ENCODE assay signal across 13 cellular contexts in the genomic region with DNA sequence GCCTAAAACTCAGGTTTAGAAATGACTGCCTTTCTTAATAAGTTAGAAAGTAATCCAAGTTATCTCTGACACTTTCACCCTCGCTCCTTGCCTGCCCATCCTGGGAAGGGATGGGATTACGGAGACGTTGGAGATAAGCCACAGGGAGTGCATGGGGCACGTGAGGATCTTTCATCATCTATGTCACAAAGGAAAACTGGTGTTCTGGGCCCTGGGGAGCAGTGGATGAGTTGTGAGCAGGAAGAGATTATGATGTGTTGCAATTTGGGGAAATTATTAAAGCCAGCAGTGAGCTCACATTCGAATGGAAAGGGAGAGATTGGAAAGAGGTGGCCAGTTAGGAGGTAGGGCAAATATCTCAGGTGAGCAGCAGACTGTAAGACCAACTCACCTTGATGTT. TPM values are rescaled to one million over a fixed set of nuclear protein-coding genes. Genes with fewer than 3 reads are reported as not detected.
A peak's percentile ranks its signal among the peaks of the same experiment; 100 is the strongest.
DNase-seq lines count a peak whose midpoint lies in the region; ATAC-seq and TF ChIP-seq lines count a peak whose summit lies in the region.
"Had no signal": no experiment of that assay in that cellular context is flagged by ENCODE, and none has a peak within 500 bp of the region (broad histone marks: within the 10 kb centered on the region; RNA-seq: fewer than 3 reads in every experiment).

No MANE protein-coding gene starts in this region.

- no peak overlapping the region for H3K4me3 Mint-ChIP-seq in activated CD4-positive, alpha-beta memory T cell treated with anti-CD3 and anti-CD28 coated beads, Interleukin-2, amount 10 ng/mL, durations not matched to agents 7 days and 5 days
- no peak overlapping the region for H3K4me3 Mint-ChIP-seq in activated naive CD4-positive, alpha-beta T cell treated with anti-CD3 and anti-CD28 coated beads, Interleukin-2, amount 10 ng/mL, durations not matched to agents 7 days and 5 days
- H3K4me3 Mint-ChIP-seq: activated CD4-positive, alpha-beta T cell treated with anti-CD3 and anti-CD28 coated beads for 36 hours; neural crest cell had no signal

- no peaks in the 10 kb centered on the region for H3K36me3 Mint-ChIP-seq in activated CD4-positive, alpha-beta memory T cell treated with anti-CD3 and anti-CD28 coated beads, Interleukin-2, amount 10 ng/mL, durations not matched to agents 7 days and 5 days (ENCODE audit: low read depth)
- H3K36me3 Mint-ChIP-seq in activated naive CD4-positive, alpha-beta T cell treated with anti-CD3 and anti-CD28 coated beads, Interleukin-2, amount 10 ng/mL, durations not matched to agents 7 days and 5 days = no peaks in the 10 kb centered on the region

- H3K4me1 Mint-ChIP-seq in activated CD4-positive, alpha-beta memory T cell treated with anti-CD3 and anti-CD28 coated beads, Interleukin-2, amount 10 ng/mL, durations not matched to agents 7 days and 5 days = no peaks in the 10 kb centered on the region
- H3K4me1 Mint-ChIP-seq in activated naive CD4-positive, alpha-beta T cell treated with anti-CD3 and anti-CD28 coated beads, Interleukin-2, amount 10 ng/mL, durations not matched to agents 7 days and 5 days = no peaks in the 10 kb centered on the region

- H3K9me3 ChIP-seq in lung (ENCODE audit: control insufficient read depth in 2 of 2, insufficient read depth in 1 of 2, low read length in 1 of 2) = no peaks in the 10 kb centered on the region
- no peaks in the 10 kb centered on the region for H3K9me3 ChIP-seq in aorta (ENCODE audit: control insufficient read depth, low read length)
- H3K9me3 ChIP-seq: body of pancreas had no signal

- H3K4me1 ChIP-seq in lung (ENCODE audit: control insufficient read depth in 2 of 2, insufficient read depth in 2 of 2, low read length in 2 of 2) (peaks cover 19 to 41% of the 10 kb centered on the region in 2 donors), aorta (ENCODE audit: control insufficient read depth in 1 of 2, insufficient read depth in 2 of 2, low read length in 2 of 2) (peaks cover 1 to 2% of the 10 kb centered on the region in 2 donors)
- H3K4me1 ChIP-seq: body of pancreas had no signal

- no peak for DNase-seq in Right ventricle myocardium inferior (ENCODE audit: missing footprints)
- no peak for DNase-seq in cardiac septum (ENCODE audit: low spot score)
- DNase-seq in fibroblast of mammary gland (ENCODE audit: low read depth) = peak; percentile 81
- no peak for DNase-seq in lung (ENCODE audit: low spot score)
- no peak for DNase-seq in aorta
- DNase-seq in activated CD4-positive, alpha-beta memory T cell treated with anti-CD3 and anti-CD28 coated beads, Interleukin-2, amount 10 ng/mL, durations not matched to agents 7 days and 5 days = no peak
- DNase-seq in activated naive CD4-positive, alpha-beta T cell treated with anti-CD3 and anti-CD28 coated beads, Interleukin-2, amount 10 ng/mL, durations not matched to agents 7 days and 5 days = no peak
- DNase-seq: activated CD4-positive, alpha-beta T cell treated with anti-CD3 and anti-CD28 coated beads for 36 hours; NCI-H2107; T-helper 1 cell had no signal

- no peak overlapping the region for H3K4me3 ChIP-seq in fibroblast of mammary gland (ENCODE audit: control insufficient read depth, low read depth, low read length)
- H3K4me3 ChIP-seq in lung = no peak overlapping the region
- no peak overlapping the region for H3K4me3 ChIP-seq in aorta (ENCODE audit: low read length in 2 of 2)
- H3K4me3 ChIP-seq: body of pancreas had no signal

- H3K9me3 Mint-ChIP-seq in activated CD4-positive, alpha-beta memory T cell treated with anti-CD3 and anti-CD28 coated beads, Interleukin-2, amount 10 ng/mL, durations not matched to agents 7 days and 5 days = no peaks in the 10 kb centered on the region
- no peaks in the 10 kb centered on the region for H3K9me3 Mint-ChIP-seq in activated naive CD4-positive, alpha-beta T cell treated with anti-CD3 and anti-CD28 coated beads, Interleukin-2, amount 10 ng/mL, durations not matched to agents 7 days and 5 days
- H3K9me3 Mint-ChIP-seq: neural crest cell had no signal

- POLR2A ChIA-PET in activated CD4-positive, alpha-beta memory T cell treated with anti-CD3 and anti-CD28 coated beads, Interleukin-2, amount 10 ng/mL, durations not matched to agents 7 days and 5 days (lab: Charles Lee) = no interaction called here

- no peak overlapping the region for H3K27ac Mint-ChIP-seq in activated CD4-positive, alpha-beta memory T cell treated with anti-CD3 and anti-CD28 coated beads, Interleukin-2, amount 10 ng/mL, durations not matched to agents 7 days and 5 days
- H3K27ac Mint-ChIP-seq in activated naive CD4-positive, alpha-beta T cell treated with anti-CD3 and anti-CD28 coated beads, Interleukin-2, amount 10 ng/mL, durations not matched to agents 7 days and 5 days = no peak overlapping the region
- H3K27ac Mint-ChIP-seq: activated CD4-positive, alpha-beta T cell treated with anti-CD3 and anti-CD28 coated beads for 36 hours had no signal

- intact Hi-C loops in Right ventricle myocardium inferior (cut with DNase I) = no loop called here
- intact Hi-C loops in cardiac septum (cut with DNase I) = no loop called here
- intact Hi-C loops in aorta (cut with DNase I) = no loop called here

- CTCF ChIA-PET in activated CD4-positive, alpha-beta memory T cell treated with anti-CD3 and anti-CD28 coated beads, Interleukin-2, amount 10 ng/mL, durations not matched to agents 7 days and 5 days (lab: Charles Lee) = interaction anchor here (1.5 kb wide), 1 partner anchor 16 kb away, joined by 4 read pairs; no protein-coding TSS in a partner anchor
- CTCF ChIA-PET in activated naive CD4-positive, alpha-beta T cell treated with anti-CD3 and anti-CD28 coated beads, Interleukin-2, amount 10 ng/mL, durations not matched to agents 7 days and 5 days (lab: Charles Lee) = no interaction called here

- peak; percentile 38 for ATAC-seq in Right ventricle myocardium inferior
- no peak for ATAC-seq in lung (ENCODE audit: insufficient read depth, low FRiP score)
- peak; percentile 51 for ATAC-seq in aorta (ENCODE audit: low FRiP score)
- ATAC-seq in GM21786 (IDR thresholded peaks at IDR 0.05; ENCODE audit: unreplicated experiment) = no peak
- ATAC-seq: body of pancreas had no signal

- peaks cover 11% of the 10 kb centered on the region for H3K27me3 Mint-ChIP-seq in activated CD4-positive, alpha-beta memory T cell treated with anti-CD3 and anti-CD28 coated beads, Interleukin-2, amount 10 ng/mL, durations not matched to agents 7 days and 5 days
- H3K27me3 Mint-ChIP-seq in activated naive CD4-positive, alpha-beta T cell treated with anti-CD3 and anti-CD28 coated beads, Interleukin-2, amount 10 ng/mL, durations not matched to agents 7 days and 5 days = peaks cover 13% of the 10 kb centered on the region

- peak overlapping the region; percentile 32 to 81 for H3K27ac ChIP-seq in lung (ENCODE audit: low read depth in 1 of 2, low read length in 1 of 2)
- H3K27ac ChIP-seq in aorta (ENCODE audit: low read depth in 1 of 2, low read length in 2 of 2) = no peak overlapping the region
- H3K27ac ChIP-seq: body of pancreas had no signal

- H3K27me3 ChIP-seq in lung (ENCODE audit: control insufficient read depth, insufficient read depth) (no peaks in the 10 kb centered on the region), aorta (ENCODE audit: control insufficient read depth in 1 of 2, insufficient read depth in 2 of 2, low read length in 1 of 2) (no peaks in the 10 kb centered on the region)
- H3K27me3 ChIP-seq: body of pancreas had no signal

- TF ChIP-seq CTCF in fibroblast of mammary gland (conservative IDR thresholded peaks at IDR 0.05; ENCODE audit: control insufficient read depth, insufficient read depth, low read depth, low read length) = no peak
- no peak for TF ChIP-seq CTCF in lung (IDR thresholded peaks at IDR 0.05; ENCODE audit: control extremely low read depth, extremely low read depth)

- 26 to 35% methylated on average over 5 of the region's 5 CpGs for WGBS in lung, 2 donors
- 69 to 77% methylated on average over 5 of the region's 5 CpGs for WGBS in aorta, 2 donors

- H3K36me3 ChIP-seq in lung (ENCODE audit: control insufficient read depth in 2 of 2, insufficient read depth in 2 of 2, low read length in 2 of 2) (no peaks in the 10 kb centered on the region), aorta (ENCODE audit: control insufficient read depth in 1 of 2, insufficient read depth in 2 of 2, low read length in 1 of 2) (no peaks in the 10 kb centered on the region)

RNA-seq across cellular contexts. Expression of a gene that starts 12.8 kb away (rescaled TPM):
- total RNA-seq in Right ventricle myocardium inferior (46.9 TPM), cardiac septum (55.2 TPM), lung (10 to 100 TPM; 22.8 to 40.6 TPM), aorta (10 to 100 TPM; 12.3 to 27.9 TPM)
- polyA plus RNA-seq in lung (10 to 100 TPM in 1 of 2 donors, 1 to 10 TPM in 1; 9.8 to 13.3 TPM), aorta (1 to 10 TPM; 1.3 to 3.0 TPM)
- total RNA-seq in activated CD4-positive, alpha-beta memory T cell treated with anti-CD3 and anti-CD28 coated beads, Interleukin-2, amount 10 ng/mL, durations not matched to agents 7 days and 5 days = not detected

Comparison
In these comparisons a context has a peak if more than half of its experiments do, and no peak if none do; other contexts are left out.
1. ATAC-seq: peak in Right ventricle myocardium inferior (single experiment) and aorta (single experiment); none in lung (single experiment) and GM21786 (single experiment).
2. H3K27ac ChIP-seq: peak in lung (2 of 2); none in aorta (0 of 2).
3. RNA of a gene that starts 12.8 kb away (total RNA-seq): 55.2 TPM in cardiac septum (single experiment), 46.9 TPM in Right ventricle myocardium inferior (single experiment), 22.8 to 40.6 TPM in lung and 12.3 to 27.9 TPM in aorta; not detected in activated CD4-positive, alpha-beta memory T cell treated with anti-CD3 and anti-CD28 coated beads, Interleukin-2, amount 10 ng/mL, durations not matched to agents 7 days and 5 days; every median in the first group is over 10 times any median in the second.